Comparison of ENCODE assay signal across 14 cellular contexts in genomic region chr2:151996243-151997003, GRCh38.
"Had no signal": no experiment of that assay in that cellular context is flagged by ENCODE, and none has a peak within 500 bp of the region (broad histone marks: within the 10 kb centered on the region; RNA-seq: fewer than 3 reads in every experiment).

No MANE protein-coding gene starts in this region.

- ATAC-seq: activated CD4-positive, alpha-beta T cell treated with anti-CD3 and anti-CD28 coated beads for 36 hours; activated naive CD4-positive, alpha-beta T cell treated with anti-CD3 and anti-CD28 coated beads, Interleukin-2, amount 50 U/mL, for 72 hours; gastrocnemius medialis; left ventricle myocardium superior; stimulated activated naive CD8-positive, alpha-beta T cell treated with anti-CD3 and anti-CD28 coated beads, Interleukin-15, Interleukin-2, amounts not matched to agents 100 U/mL and 50 U/mL, for 24 hours; WTC11 had no signal

- H3K36me3 ChIP-seq: colonic mucosa, gastrocnemius medialis, right atrium auricular region had no signal

- H3K27ac ChIP-seq: colonic mucosa, gastrocnemius medialis, right atrium auricular region had no signal

- H3K27me3 ChIP-seq: colonic mucosa, gastrocnemius medialis, right atrium auricular region had no signal

- DNase-seq: activated CD4-positive, alpha-beta T cell treated with anti-CD3 and anti-CD28 coated beads for 36 hours; activated CD4-positive, alpha-beta T cell treated with anti-CD3 and anti-CD28 coated beads, Interleukin-2, amount 50 U/mL, for 48 hours; activated gamma-delta T cell treated with Interleukin-2 at 50 U/mL for 16 hours; colonic mucosa; gastrocnemius medialis; head of caudate nucleus; kidney glomerular epithelial cell; left ventricle myocardium superior; occipital lobe; stimulated activated naive CD8-positive, alpha-beta T cell treated with anti-CD3 and anti-CD28 coated beads, Interleukin-15, Interleukin-2, amounts not matched to agents 100 U/mL and 50 U/mL, for 24 hours had no signal

- H3K4me3 ChIP-seq: colonic mucosa, gastrocnemius medialis, right atrium auricular region, skin epidermis had no signal

- H3K4me1 ChIP-seq: colonic mucosa, gastrocnemius medialis, right atrium auricular region had no signal

- H3K9me3 ChIP-seq: colonic mucosa, gastrocnemius medialis, right atrium auricular region had no signal
